Comparison of ENCODE assay signal across 1 cellular context in the genomic region with DNA sequence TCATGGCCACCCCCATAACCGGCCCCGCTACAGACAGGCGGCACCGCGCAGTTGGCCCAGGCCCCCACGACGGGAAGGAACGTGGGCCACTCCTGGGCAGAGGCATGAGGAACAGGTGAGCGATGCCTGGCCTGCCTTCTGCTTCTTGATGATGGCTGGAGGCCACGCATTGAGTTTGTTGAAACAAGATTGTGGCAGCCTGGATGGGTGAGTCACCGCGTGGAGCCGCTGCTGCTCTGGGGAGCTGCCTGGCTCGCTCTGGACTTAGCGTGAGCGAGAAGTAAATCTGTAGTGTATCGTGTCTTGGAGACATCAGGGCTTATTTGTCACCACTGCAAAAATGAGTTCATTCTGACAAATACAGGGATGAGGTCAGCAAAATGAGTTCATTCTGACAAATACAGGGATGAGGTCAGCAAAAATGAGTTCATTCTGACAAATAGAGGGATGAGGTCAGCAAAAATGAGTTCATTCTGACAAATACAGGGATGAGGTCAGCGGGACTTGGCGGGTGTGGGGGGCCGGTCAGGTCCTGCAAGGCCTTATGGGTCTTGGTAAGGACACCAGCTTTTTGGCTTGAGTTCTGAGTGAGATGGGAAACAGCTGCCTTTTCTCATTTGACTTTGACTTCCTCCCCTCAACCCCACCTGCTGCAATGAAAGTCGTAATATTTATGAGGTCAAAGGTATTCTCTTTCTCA.
TF ChIP-seq lines count a peak whose summit lies in the region.

No MANE protein-coding gene starts in this region.

TF ChIP-seq in GM12878, 131 proteins besides CTCF, POLR2A, EP300 and RAD21 (continued from another document and continues in another):
- TF ChIP-seq, protein P1, sequence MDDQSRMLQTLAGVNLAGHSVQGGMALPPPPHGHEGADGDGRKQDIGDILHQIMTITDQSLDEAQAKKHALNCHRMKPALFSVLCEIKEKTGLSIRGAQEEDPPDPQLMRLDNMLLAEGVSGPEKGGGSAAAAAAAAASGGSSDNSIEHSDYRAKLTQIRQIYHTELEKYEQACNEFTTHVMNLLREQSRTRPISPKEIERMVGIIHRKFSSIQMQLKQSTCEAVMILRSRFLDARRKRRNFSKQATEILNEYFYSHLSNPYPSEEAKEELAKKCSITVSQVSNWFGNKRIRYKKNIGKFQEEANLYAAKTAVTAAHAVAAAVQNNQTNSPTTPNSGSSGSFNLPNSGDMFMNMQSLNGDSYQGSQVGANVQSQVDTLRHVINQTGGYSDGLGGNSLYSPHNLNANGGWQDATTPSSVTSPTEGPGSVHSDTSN (IDR thresholded peaks at IDR 0.05; ENCODE audit: insufficient replicate concordance, low read depth, low read length), result no peak
- TF ChIP-seq MEF2B (IDR thresholded peaks at IDR 0.05; ENCODE audit: partially characterized antibody, poor library complexity, severe bottlenecking) (no peak), SMC3 (IDR thresholded peaks at IDR 0.05; ENCODE audit: borderline replicate concordance, low read length) (no peak), POU2F2 (IDR thresholded peaks at IDR 0.05; ENCODE audit: borderline replicate concordance, low read depth, low read length) (no peak), NFYA (IDR thresholded peaks at IDR 0.05; ENCODE audit: borderline replicate concordance, low read depth, low read length) (no peak), FOXK2 (IDR thresholded peaks at IDR 0.05) (no peak), STAT3 (IDR thresholded peaks at IDR 0.05; ENCODE audit: low read depth, low read length) (no peak), HDAC2 (IDR thresholded peaks at IDR 0.05) (no peak), NFXL1 (IDR thresholded peaks at IDR 0.05; ENCODE audit: borderline replicate concordance) (no peak), SREBF2 (IDR thresholded peaks at IDR 0.05; ENCODE audit: low read length) (no peak), SPI1 (IDR thresholded peaks at IDR 0.05; ENCODE audit: borderline replicate concordance, insufficient read depth, low read depth, low read length) (peak; percentile 44; the same call in 1 of the 2 replicates), SREBF1 (IDR thresholded peaks at IDR 0.05; ENCODE audit: low read length) (no peak), NR2C1 (IDR thresholded peaks at IDR 0.05) (no peak), FOS (IDR thresholded peaks at IDR 0.05; ENCODE audit: borderline replicate concordance, extremely low read depth, insufficient read length) (no peak), YBX1 (IDR thresholded peaks at IDR 0.05) (no peak), MYB (IDR thresholded peaks at IDR 0.05; ENCODE audit: borderline replicate concordance, low read depth, low read length) (no peak), BACH1 (IDR thresholded peaks at IDR 0.05; ENCODE audit: borderline replicate concordance) (peak; percentile 84), EGR1 (IDR thresholded peaks at IDR 0.05; ENCODE audit: borderline replicate concordance in 1 of 2, low read depth in 2 of 2, low read length in 2 of 2) (no peak), MTA2 (IDR thresholded peaks at IDR 0.05; ENCODE audit: low read depth) (no peak), CHD4 (IDR thresholded peaks at IDR 0.05) (no peak), BMI1 (IDR thresholded peaks at IDR 0.05; ENCODE audit: borderline replicate concordance) (no peak), EED (IDR thresholded peaks at IDR 0.05; ENCODE audit: low read depth) (no peak; the same call in 1 of the 2 replicates)
- TF ChIP-seq, protein P2, sequence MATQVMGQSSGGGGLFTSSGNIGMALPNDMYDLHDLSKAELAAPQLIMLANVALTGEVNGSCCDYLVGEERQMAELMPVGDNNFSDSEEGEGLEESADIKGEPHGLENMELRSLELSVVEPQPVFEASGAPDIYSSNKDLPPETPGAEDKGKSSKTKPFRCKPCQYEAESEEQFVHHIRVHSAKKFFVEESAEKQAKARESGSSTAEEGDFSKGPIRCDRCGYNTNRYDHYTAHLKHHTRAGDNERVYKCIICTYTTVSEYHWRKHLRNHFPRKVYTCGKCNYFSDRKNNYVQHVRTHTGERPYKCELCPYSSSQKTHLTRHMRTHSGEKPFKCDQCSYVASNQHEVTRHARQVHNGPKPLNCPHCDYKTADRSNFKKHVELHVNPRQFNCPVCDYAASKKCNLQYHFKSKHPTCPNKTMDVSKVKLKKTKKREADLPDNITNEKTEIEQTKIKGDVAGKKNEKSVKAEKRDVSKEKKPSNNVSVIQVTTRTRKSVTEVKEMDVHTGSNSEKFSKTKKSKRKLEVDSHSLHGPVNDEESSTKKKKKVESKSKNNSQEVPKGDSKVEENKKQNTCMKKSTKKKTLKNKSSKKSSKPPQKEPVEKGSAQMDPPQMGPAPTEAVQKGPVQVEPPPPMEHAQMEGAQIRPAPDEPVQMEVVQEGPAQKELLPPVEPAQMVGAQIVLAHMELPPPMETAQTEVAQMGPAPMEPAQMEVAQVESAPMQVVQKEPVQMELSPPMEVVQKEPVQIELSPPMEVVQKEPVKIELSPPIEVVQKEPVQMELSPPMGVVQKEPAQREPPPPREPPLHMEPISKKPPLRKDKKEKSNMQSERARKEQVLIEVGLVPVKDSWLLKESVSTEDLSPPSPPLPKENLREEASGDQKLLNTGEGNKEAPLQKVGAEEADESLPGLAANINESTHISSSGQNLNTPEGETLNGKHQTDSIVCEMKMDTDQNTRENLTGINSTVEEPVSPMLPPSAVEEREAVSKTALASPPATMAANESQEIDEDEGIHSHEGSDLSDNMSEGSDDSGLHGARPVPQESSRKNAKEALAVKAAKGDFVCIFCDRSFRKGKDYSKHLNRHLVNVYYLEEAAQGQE (IDR thresholded peaks at IDR 0.05; ENCODE audit: low read depth, low read length), result no peak
- TF ChIP-seq, protein P3, sequence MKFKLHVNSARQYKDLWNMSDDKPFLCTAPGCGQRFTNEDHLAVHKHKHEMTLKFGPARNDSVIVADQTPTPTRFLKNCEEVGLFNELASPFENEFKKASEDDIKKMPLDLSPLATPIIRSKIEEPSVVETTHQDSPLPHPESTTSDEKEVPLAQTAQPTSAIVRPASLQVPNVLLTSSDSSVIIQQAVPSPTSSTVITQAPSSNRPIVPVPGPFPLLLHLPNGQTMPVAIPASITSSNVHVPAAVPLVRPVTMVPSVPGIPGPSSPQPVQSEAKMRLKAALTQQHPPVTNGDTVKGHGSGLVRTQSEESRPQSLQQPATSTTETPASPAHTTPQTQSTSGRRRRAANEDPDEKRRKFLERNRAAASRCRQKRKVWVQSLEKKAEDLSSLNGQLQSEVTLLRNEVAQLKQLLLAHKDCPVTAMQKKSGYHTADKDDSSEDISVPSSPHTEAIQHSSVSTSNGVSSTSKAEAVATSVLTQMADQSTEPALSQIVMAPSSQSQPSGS (IDR thresholded peaks at IDR 0.05; ENCODE audit: low read length), result peak; percentile 100
- TF ChIP-seq, protein P4, sequence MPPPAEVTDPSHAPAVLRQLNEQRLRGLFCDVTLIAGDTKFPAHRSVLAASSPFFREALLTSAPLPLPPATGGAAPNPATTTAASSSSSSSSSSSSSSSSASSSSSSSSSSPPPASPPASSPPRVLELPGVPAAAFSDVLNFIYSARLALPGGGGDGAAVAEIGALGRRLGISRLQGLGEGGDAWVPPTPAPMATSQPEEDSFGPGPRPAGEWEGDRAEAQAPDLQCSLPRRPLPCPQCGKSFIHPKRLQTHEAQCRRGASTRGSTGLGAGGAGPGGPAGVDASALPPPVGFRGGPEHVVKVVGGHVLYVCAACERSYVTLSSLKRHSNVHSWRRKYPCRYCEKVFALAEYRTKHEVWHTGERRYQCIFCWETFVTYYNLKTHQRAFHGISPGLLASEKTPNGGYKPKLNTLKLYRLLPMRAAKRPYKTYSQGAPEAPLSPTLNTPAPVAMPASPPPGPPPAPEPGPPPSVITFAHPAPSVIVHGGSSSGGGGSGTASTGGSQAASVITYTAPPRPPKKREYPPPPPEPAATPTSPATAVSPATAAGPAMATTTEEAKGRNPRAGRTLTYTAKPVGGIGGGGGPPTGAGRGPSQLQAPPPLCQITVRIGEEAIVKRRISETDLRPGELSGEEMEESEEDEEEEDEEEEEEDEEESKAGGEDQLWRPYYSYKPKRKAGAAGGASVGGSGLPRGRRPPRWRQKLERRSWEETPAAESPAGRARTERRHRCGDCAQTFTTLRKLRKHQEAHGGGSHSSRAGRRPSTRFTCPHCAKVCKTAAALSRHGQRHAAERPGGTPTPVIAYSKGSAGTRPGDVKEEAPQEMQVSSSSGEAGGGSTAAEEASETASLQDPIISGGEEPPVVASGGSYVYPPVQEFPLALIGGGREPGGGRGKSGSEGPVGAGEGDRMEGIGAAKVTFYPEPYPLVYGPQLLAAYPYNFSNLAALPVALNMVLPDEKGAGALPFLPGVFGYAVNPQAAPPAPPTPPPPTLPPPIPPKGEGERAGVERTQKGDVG (CRISPR knock-in tag; IDR thresholded peaks at IDR 0.05), result no peak
- TF ChIP-seq, protein P5, sequence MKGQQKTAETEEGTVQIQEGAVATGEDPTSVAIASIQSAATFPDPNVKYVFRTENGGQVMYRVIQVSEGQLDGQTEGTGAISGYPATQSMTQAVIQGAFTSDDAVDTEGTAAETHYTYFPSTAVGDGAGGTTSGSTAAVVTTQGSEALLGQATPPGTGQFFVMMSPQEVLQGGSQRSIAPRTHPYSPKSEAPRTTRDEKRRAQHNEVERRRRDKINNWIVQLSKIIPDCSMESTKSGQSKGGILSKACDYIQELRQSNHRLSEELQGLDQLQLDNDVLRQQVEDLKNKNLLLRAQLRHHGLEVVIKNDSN (IDR thresholded peaks at IDR 0.05; ENCODE audit: borderline replicate concordance, extremely low read length, insufficient read depth, low read depth, low read length), result no peak
- TF ChIP-seq, protein P6, sequence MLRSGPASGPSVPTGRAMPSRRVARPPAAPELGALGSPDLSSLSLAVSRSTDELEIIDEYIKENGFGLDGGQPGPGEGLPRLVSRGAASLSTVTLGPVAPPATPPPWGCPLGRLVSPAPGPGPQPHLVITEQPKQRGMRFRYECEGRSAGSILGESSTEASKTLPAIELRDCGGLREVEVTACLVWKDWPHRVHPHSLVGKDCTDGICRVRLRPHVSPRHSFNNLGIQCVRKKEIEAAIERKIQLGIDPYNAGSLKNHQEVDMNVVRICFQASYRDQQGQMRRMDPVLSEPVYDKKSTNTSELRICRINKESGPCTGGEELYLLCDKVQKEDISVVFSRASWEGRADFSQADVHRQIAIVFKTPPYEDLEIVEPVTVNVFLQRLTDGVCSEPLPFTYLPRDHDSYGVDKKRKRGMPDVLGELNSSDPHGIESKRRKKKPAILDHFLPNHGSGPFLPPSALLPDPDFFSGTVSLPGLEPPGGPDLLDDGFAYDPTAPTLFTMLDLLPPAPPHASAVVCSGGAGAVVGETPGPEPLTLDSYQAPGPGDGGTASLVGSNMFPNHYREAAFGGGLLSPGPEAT (IDR thresholded peaks at IDR 0.05; ENCODE audit: low read depth), result no peak
- TF ChIP-seq, protein P7, sequence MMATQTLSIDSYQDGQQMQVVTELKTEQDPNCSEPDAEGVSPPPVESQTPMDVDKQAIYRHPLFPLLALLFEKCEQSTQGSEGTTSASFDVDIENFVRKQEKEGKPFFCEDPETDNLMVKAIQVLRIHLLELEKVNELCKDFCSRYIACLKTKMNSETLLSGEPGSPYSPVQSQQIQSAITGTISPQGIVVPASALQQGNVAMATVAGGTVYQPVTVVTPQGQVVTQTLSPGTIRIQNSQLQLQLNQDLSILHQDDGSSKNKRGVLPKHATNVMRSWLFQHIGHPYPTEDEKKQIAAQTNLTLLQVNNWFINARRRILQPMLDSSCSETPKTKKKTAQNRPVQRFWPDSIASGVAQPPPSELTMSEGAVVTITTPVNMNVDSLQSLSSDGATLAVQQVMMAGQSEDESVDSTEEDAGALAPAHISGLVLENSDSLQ (IDR thresholded peaks at IDR 0.05), result peak; percentile 44; the same call in 1 of the 2 replicates
- TF ChIP-seq, protein P8, sequence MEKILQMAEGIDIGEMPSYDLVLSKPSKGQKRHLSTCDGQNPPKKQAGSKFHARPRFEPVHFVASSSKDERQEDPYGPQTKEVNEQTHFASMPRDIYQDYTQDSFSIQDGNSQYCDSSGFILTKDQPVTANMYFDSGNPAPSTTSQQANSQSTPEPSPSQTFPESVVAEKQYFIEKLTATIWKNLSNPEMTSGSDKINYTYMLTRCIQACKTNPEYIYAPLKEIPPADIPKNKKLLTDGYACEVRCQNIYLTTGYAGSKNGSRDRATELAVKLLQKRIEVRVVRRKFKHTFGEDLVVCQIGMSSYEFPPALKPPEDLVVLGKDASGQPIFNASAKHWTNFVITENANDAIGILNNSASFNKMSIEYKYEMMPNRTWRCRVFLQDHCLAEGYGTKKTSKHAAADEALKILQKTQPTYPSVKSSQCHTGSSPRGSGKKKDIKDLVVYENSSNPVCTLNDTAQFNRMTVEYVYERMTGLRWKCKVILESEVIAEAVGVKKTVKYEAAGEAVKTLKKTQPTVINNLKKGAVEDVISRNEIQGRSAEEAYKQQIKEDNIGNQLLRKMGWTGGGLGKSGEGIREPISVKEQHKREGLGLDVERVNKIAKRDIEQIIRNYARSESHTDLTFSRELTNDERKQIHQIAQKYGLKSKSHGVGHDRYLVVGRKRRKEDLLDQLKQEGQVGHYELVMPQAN (conservative IDR thresholded peaks at IDR 0.05), result no peak
- TF ChIP-seq, protein P9, sequence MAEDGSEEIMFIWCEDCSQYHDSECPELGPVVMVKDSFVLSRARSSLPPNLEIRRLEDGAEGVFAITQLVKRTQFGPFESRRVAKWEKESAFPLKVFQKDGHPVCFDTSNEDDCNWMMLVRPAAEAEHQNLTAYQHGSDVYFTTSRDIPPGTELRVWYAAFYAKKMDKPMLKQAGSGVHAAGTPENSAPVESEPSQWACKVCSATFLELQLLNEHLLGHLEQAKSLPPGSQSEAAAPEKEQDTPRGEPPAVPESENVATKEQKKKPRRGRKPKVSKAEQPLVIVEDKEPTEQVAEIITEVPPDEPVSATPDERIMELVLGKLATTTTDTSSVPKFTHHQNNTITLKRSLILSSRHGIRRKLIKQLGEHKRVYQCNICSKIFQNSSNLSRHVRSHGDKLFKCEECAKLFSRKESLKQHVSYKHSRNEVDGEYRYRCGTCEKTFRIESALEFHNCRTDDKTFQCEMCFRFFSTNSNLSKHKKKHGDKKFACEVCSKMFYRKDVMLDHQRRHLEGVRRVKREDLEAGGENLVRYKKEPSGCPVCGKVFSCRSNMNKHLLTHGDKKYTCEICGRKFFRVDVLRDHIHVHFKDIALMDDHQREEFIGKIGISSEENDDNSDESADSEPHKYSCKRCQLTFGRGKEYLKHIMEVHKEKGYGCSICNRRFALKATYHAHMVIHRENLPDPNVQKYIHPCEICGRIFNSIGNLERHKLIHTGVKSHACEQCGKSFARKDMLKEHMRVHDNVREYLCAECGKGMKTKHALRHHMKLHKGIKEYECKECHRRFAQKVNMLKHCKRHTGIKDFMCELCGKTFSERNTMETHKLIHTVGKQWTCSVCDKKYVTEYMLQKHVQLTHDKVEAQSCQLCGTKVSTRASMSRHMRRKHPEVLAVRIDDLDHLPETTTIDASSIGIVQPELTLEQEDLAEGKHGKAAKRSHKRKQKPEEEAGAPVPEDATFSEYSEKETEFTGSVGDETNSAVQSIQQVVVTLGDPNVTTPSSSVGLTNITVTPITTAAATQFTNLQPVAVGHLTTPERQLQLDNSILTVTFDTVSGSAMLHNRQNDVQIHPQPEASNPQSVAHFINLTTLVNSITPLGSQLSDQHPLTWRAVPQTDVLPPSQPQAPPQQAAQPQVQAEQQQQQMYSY (CRISPR knock-in tag; IDR thresholded peaks at IDR 0.05), result no peak
- TF ChIP-seq, protein P10, sequence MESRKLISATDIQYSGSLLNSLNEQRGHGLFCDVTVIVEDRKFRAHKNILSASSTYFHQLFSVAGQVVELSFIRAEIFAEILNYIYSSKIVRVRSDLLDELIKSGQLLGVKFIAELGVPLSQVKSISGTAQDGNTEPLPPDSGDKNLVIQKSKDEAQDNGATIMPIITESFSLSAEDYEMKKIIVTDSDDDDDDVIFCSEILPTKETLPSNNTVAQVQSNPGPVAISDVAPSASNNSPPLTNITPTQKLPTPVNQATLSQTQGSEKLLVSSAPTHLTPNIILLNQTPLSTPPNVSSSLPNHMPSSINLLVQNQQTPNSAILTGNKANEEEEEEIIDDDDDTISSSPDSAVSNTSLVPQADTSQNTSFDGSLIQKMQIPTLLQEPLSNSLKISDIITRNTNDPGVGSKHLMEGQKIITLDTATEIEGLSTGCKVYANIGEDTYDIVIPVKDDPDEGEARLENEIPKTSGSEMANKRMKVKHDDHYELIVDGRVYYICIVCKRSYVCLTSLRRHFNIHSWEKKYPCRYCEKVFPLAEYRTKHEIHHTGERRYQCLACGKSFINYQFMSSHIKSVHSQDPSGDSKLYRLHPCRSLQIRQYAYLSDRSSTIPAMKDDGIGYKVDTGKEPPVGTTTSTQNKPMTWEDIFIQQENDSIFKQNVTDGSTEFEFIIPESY (IDR thresholded peaks at IDR 0.05), result peak; percentile 79; the same call in 1 of the 2 replicates
